10 cellular contexts compared by ENCODE assay signal in genomic region chr3:49721861-49722781, GRCh38. TPM values are rescaled to one million over a fixed set of nuclear protein-coding genes. Genes with fewer than 3 reads are reported as not detected.
DNase-seq lines count a peak whose midpoint lies in the region; ATAC-seq and TF ChIP-seq lines count a peak whose summit lies in the region.
"Had no signal": no experiment of that assay in that cellular context is flagged by ENCODE, and none has a peak within 500 bp of the region (broad histone marks: within the 10 kb centered on the region; RNA-seq: fewer than 3 reads in every experiment).

No MANE protein-coding gene starts in this region.

- peaks cover 32% of the 10 kb centered on the region for H3K4me1 Mint-ChIP-seq in activated CD4-positive, alpha-beta T cell treated with anti-CD3 and anti-CD28 coated beads, Interleukin-2, amount 10 ng/mL, durations not matched to agents 24 days and 14 days
- peaks cover 48% of the 10 kb centered on the region for H3K4me1 Mint-ChIP-seq in activated T-cell treated with anti-CD3 and anti-CD28 coated beads, Interleukin-2, amount 50 U/mL, for 72 hours (ENCODE audit: low read depth)
- H3K4me1 Mint-ChIP-seq in immature natural killer cell, result peaks cover 37 to 44% of the 10 kb centered on the region in 2 donors

- 68 to 83% (median 73%) methylated on average over 25 to 28 of the region's 28 CpGs for WGBS in stomach, 5 donors

- ATAC-seq in activated T-cell treated with anti-CD3 and anti-CD28 coated beads, Interleukin-2, amount 50 U/mL, for 72 hours (replicated peaks in 1 of 2), result no peak
- ATAC-seq in HG03432 (IDR thresholded peaks at IDR 0.05; ENCODE audit: unreplicated experiment), result no peak

- H3K4me1 ChIP-seq in stomach, result peaks cover 40 to 86% (median 75%) of the 10 kb centered on the region in 4 donors

- no peak for TF ChIP-seq CTCF in stomach (IDR thresholded peaks at IDR 0.05)

- TF ChIP-seq EP300 in stomach (IDR thresholded peaks at IDR 0.05), result no peak

- peak overlapping the region in 4 of 5 donors; percentile 97 to 99 (median 98) for H3K27ac ChIP-seq in stomach

- peak; percentile 61 for DNase-seq in activated CD4-positive, alpha-beta T cell treated with anti-CD3 and anti-CD28 coated beads, Interleukin-2, amount 10 ng/mL, durations not matched to agents 24 days and 14 days
- DNase-seq in activated CD4-positive, alpha-beta T cell treated with anti-CD3 and anti-CD28 coated beads for 1 hour, result no peak
- no peak for DNase-seq in activated T-cell treated with anti-CD3 and anti-CD28 coated beads, Interleukin-2, amount 50 U/mL, for 72 hours
- DNase-seq in immature natural killer cell (no peak), stomach (no peak), A172 (ENCODE audit: low spot score) (no peak), NCI-H82 (lab: John Stamatoyannopoulos, UW) (no peak)
- DNase-seq: NCI-H524 treated with DMSO at 0.1 percent for 48 hours had no signal

- H3K9me3 Mint-ChIP-seq in activated CD4-positive, alpha-beta T cell treated with anti-CD3 and anti-CD28 coated beads, Interleukin-2, amount 10 ng/mL, durations not matched to agents 24 days and 14 days, result no peaks in the 10 kb centered on the region
- no peaks in the 10 kb centered on the region for H3K9me3 Mint-ChIP-seq in activated T-cell treated with anti-CD3 and anti-CD28 coated beads, Interleukin-2, amount 50 U/mL, for 72 hours
- H3K9me3 Mint-ChIP-seq in immature natural killer cell, result peaks cover 0 to 1% (median 0%) of the 10 kb centered on the region in 6 donors

- H3K4me3 Mint-ChIP-seq in activated CD4-positive, alpha-beta T cell treated with anti-CD3 and anti-CD28 coated beads, Interleukin-2, amount 10 ng/mL, durations not matched to agents 24 days and 14 days, result peak overlapping the region; percentile 95
- H3K4me3 Mint-ChIP-seq in activated T-cell treated with anti-CD3 and anti-CD28 coated beads, Interleukin-2, amount 50 U/mL, for 72 hours, result peak overlapping the region; percentile 92 to 96
- peak overlapping the region; percentile 80 to 95 (median 92) for H3K4me3 Mint-ChIP-seq in immature natural killer cell

- peak overlapping the region in 3 of 4 donors; percentile 86 to 98 (median 93) for H3K4me3 ChIP-seq in stomach

- H3K36me3 Mint-ChIP-seq in activated CD4-positive, alpha-beta T cell treated with anti-CD3 and anti-CD28 coated beads, Interleukin-2, amount 10 ng/mL, durations not matched to agents 24 days and 14 days (ENCODE audit: low read depth), result peaks cover 22% of the 10 kb centered on the region
- H3K36me3 Mint-ChIP-seq in activated T-cell treated with anti-CD3 and anti-CD28 coated beads, Interleukin-2, amount 50 U/mL, for 72 hours (ENCODE audit: insufficient read depth in 2 of 2), result peaks cover 0 to 4% of the 10 kb centered on the region in 2 donors
- H3K36me3 Mint-ChIP-seq in immature natural killer cell, result no peaks in the 10 kb centered on the region

- peaks cover 12 to 46% (median 42%) of the 10 kb centered on the region in 4 donors for H3K36me3 ChIP-seq in stomach

- H3K9me3 ChIP-seq in stomach, result no peaks in the 10 kb centered on the region
- H3K9me3 ChIP-seq: thoracic aorta had no signal

- H3K27me3 Mint-ChIP-seq in activated CD4-positive, alpha-beta T cell treated with anti-CD3 and anti-CD28 coated beads, Interleukin-2, amount 10 ng/mL, durations not matched to agents 24 days and 14 days, result no peaks in the 10 kb centered on the region
- no peaks in the 10 kb centered on the region for H3K27me3 Mint-ChIP-seq in activated T-cell treated with anti-CD3 and anti-CD28 coated beads, Interleukin-2, amount 50 U/mL, for 72 hours (ENCODE audit: low read depth)
- H3K27me3 Mint-ChIP-seq in immature natural killer cell (ENCODE audit: low read depth in 3 of 3), result peaks cover 4 to 11% (median 6%) of the 10 kb centered on the region in 3 donors

- no peak for TF ChIP-seq POLR2A in stomach (IDR thresholded peaks at IDR 0.05)

- H3K27me3 ChIP-seq in stomach, result no peaks in the 10 kb centered on the region

- peak overlapping the region; percentile 95 for H3K27ac Mint-ChIP-seq in activated CD4-positive, alpha-beta T cell treated with anti-CD3 and anti-CD28 coated beads, Interleukin-2, amount 10 ng/mL, durations not matched to agents 24 days and 14 days
- peak overlapping the region; percentile 51 for H3K27ac Mint-ChIP-seq in activated T-cell treated with anti-CD3 and anti-CD28 coated beads, Interleukin-2, amount 50 U/mL, for 72 hours
- H3K27ac Mint-ChIP-seq in immature natural killer cell, result peak overlapping the region; percentile 85 to 97 (median 94)

- intact Hi-C loops in activated CD4-positive, alpha-beta T cell treated with anti-CD3 and anti-CD28 coated beads, Interleukin-2, amount 10 ng/mL, durations not matched to agents 24 days and 14 days (cut with micrococcal nuclease), result no loop called here
- intact Hi-C loops in stomach (cut with DNase I; ENCODE audit: low total_unique reads), result no loop called here

RNA-seq across cellular contexts. Expression of gene GMPPB, which starts 1.6 kb away (rescaled TPM):
- 43.5 and 45.8 TPM in 2 replicates for total RNA-seq in activated CD4-positive, alpha-beta T cell treated with anti-CD3 and anti-CD28 coated beads, Interleukin-2, amount 10 ng/mL, durations not matched to agents 24 days and 14 days
- total RNA-seq in activated T-cell treated with anti-CD3 and anti-CD28 coated beads, Interleukin-2, amount 50 U/mL, for 72 hours, result 10 to 100 TPM; 22.3 to 33.4 TPM
- polyA plus RNA-seq in immature natural killer cell, result 10 to 100 TPM; 13.5 to 35.2 (median 32.5) TPM
- total RNA-seq in stomach, result 10 to 100 TPM; 26.3 to 81.7 (median 39.3) TPM
- polyA plus RNA-seq in stomach, result 10 to 100 TPM; 14.4 to 33.6 (median 27.3) TPM
- total RNA-seq in A172 (2014; rRNA removed; shearing (Covaris generic)), result 25.6 and 27.3 TPM in 2 replicates

RNA-seq across cellular contexts. Expression of gene AMIGO3, which starts 2.6 kb away (rescaled TPM):
- total RNA-seq in activated CD4-positive, alpha-beta T cell treated with anti-CD3 and anti-CD28 coated beads, Interleukin-2, amount 10 ng/mL, durations not matched to agents 24 days and 14 days, result 0.21 TPM in 1 of 2 replicates, not detected in the other
- under 1 TPM; 0.19 to 0.72 TPM for total RNA-seq in activated T-cell treated with anti-CD3 and anti-CD28 coated beads, Interleukin-2, amount 50 U/mL, for 72 hours
- polyA plus RNA-seq in immature natural killer cell (1 to 10 TPM in 2 of 3 donors, not detected in 1; 1.5 to 1.7 TPM), stomach (under 1 TPM; 0.19 to 0.83 (median 0.76) TPM)
- 1 to 10 TPM in 1 of 5 donors, not detected in 4; 1.3 TPM for total RNA-seq in stomach
- total RNA-seq in A172 (2014; rRNA removed; shearing (Covaris generic)), result 0.41 and 1.0 TPM in 2 replicates

RNA-seq across cellular contexts. Expression of gene RNF123, which starts 32.8 kb away (rescaled TPM):
- 42.0 and 45.6 TPM in 2 replicates for total RNA-seq in activated CD4-positive, alpha-beta T cell treated with anti-CD3 and anti-CD28 coated beads, Interleukin-2, amount 10 ng/mL, durations not matched to agents 24 days and 14 days
- 10 to 100 TPM; 35.1 to 35.2 TPM for total RNA-seq in activated T-cell treated with anti-CD3 and anti-CD28 coated beads, Interleukin-2, amount 50 U/mL, for 72 hours
- polyA plus RNA-seq in immature natural killer cell (10 to 100 TPM in 2 of 3 donors, 1 to 10 TPM in 1; 2.6 to 27.1 (median 11.8) TPM), stomach (10 to 100 TPM; 18.1 to 22.8 (median 22.0) TPM)
- total RNA-seq in stomach, result 10 to 100 TPM; 19.6 to 75.4 (median 33.3) TPM
- 17.3 and 55.0 TPM in 2 replicates for total RNA-seq in A172 (2014; rRNA removed; shearing (Covaris generic))

RNA-seq across cellular contexts. Expression of gene MST1, which starts 32.8 kb away (rescaled TPM):
- 7.5 and 7.6 TPM in 2 replicates for total RNA-seq in activated CD4-positive, alpha-beta T cell treated with anti-CD3 and anti-CD28 coated beads, Interleukin-2, amount 10 ng/mL, durations not matched to agents 24 days and 14 days
- total RNA-seq in activated T-cell treated with anti-CD3 and anti-CD28 coated beads, Interleukin-2, amount 50 U/mL, for 72 hours, result 10 to 100 TPM; 27.9 to 29.8 TPM
- polyA plus RNA-seq in immature natural killer cell (1 to 10 TPM in 1 of 3 donors, under 1 TPM in 1, not detected in 1; 0.19 to 1.3 TPM), stomach (10 to 100 TPM; 18.9 to 36.9 (median 20.5) TPM)
- 100 to 1,000 TPM in 2 of 5 donors, 10 to 100 TPM in 2, 1 to 10 TPM in 1; 6.7 to 172 (median 14.9) TPM for total RNA-seq in stomach
- total RNA-seq in A172 (2014; rRNA removed; shearing (Covaris generic)), result 0.72 and 2.0 TPM in 2 replicates

RNA-seq across cellular contexts. Expression of gene APEH, which starts 48.0 kb away (rescaled TPM):
- total RNA-seq in activated CD4-positive, alpha-beta T cell treated with anti-CD3 and anti-CD28 coated beads, Interleukin-2, amount 10 ng/mL, durations not matched to agents 24 days and 14 days, result 111 and 117 TPM in 2 replicates
- 100 to 1,000 TPM in 1 of 2 donors, 10 to 100 TPM in 1; 82.7 to 108 TPM for total RNA-seq in activated T-cell treated with anti-CD3 and anti-CD28 coated beads, Interleukin-2, amount 50 U/mL, for 72 hours
- polyA plus RNA-seq in immature natural killer cell (100 to 1,000 TPM in 2 of 3 donors, 10 to 100 TPM in 1; 88.0 to 130 (median 121) TPM), stomach (10 to 100 TPM; 40.3 to 69.7 (median 46.0) TPM)
- total RNA-seq in stomach, result 100 to 1,000 TPM in 1 of 5 donors, 10 to 100 TPM in 4; 23.9 to 104 (median 49.4) TPM
- total RNA-seq in A172 (2014; rRNA removed; shearing (Covaris generic)), result 120 and 144 TPM in 2 replicates
